10 cellular contexts compared by ENCODE assay signal in genomic region chr14:69002069-69002468, GRCh38. TPM values are rescaled to one million over a fixed set of nuclear protein-coding genes. Genes with fewer than 3 reads are reported as not detected.
A peak's percentile ranks its signal among the peaks of the same experiment; 100 is the strongest.
DNase-seq lines count a peak whose midpoint lies in the region; ATAC-seq and TF ChIP-seq lines count a peak whose summit lies in the region.
"Had no signal": no experiment of that assay in that cellular context is flagged by ENCODE, and none has a peak within 500 bp of the region (broad histone marks: within the 10 kb centered on the region; RNA-seq: fewer than 3 reads in every experiment).

No MANE protein-coding gene starts in this region.

- peaks cover 3% of the 10 kb centered on the region for H3K4me1 Mint-ChIP-seq in activated naive CD4-positive, alpha-beta T cell treated with anti-CD3 and anti-CD28 coated beads for 36 hours (ENCODE audit: low read depth)
- H3K4me1 Mint-ChIP-seq in WTC11 (peaks cover 33% of the 10 kb centered on the region), nephron progenitor cell (peaks cover 17% of the 10 kb centered on the region)
- H3K4me1 Mint-ChIP-seq: CD8-positive, alpha-beta memory T cell had no signal

- ATAC-seq in WTC11 (peak; percentile 70), right cardiac atrium (peak; percentile 82 to 85), HG02588 (IDR thresholded peaks at IDR 0.05; ENCODE audit: unreplicated experiment) (no peak)

- TF ChIP-seq CTCF in WTC11 (IDR thresholded peaks at IDR 0.05) (no peak), transverse colon (IDR thresholded peaks at IDR 0.05) (peak in 4 of 5 experiments; percentile 9 to 41 (median 28)), nephron progenitor cell (IDR thresholded peaks at IDR 0.05) (no peak)

- no peaks in the 10 kb centered on the region for H3K27me3 Mint-ChIP-seq in activated naive CD4-positive, alpha-beta T cell treated with anti-CD3 and anti-CD28 coated beads for 36 hours (ENCODE audit: low read depth)
- H3K27me3 Mint-ChIP-seq in WTC11 (ENCODE audit: low read depth) (peaks cover 3% of the 10 kb centered on the region), nephron progenitor cell (ENCODE audit: low read depth, poor library complexity) (peaks cover 16% of the 10 kb centered on the region)

- H3K9me3 ChIP-seq in right cardiac atrium (ENCODE audit: control insufficient read depth, low read length), result no peaks in the 10 kb centered on the region
- no peaks in the 10 kb centered on the region for H3K9me3 ChIP-seq in transverse colon

- POLR2A ChIA-PET in WTC11 (lab: Charles Lee), result no interaction called here

- H3K4me3 ChIP-seq in right cardiac atrium (ENCODE audit: low read length), result no peak overlapping the region
- no peak overlapping the region for H3K4me3 ChIP-seq in transverse colon

- no peak overlapping the region for H3K4me3 Mint-ChIP-seq in activated naive CD4-positive, alpha-beta T cell treated with anti-CD3 and anti-CD28 coated beads for 36 hours
- H3K4me3 Mint-ChIP-seq in WTC11, result no peak overlapping the region
- no peak overlapping the region for H3K4me3 Mint-ChIP-seq in nephron progenitor cell
- H3K4me3 Mint-ChIP-seq: CD8-positive, alpha-beta memory T cell; T-helper 1 cell treated with Interleukin-12 subunit alpha and Interleukin-12 subunit beta and Interleukin-4 antibody, amounts not matched to agents 30 μg/mL and 1 μg/mL, for 36 hours had no signal

- H3K27me3 ChIP-seq in right cardiac atrium (ENCODE audit: control insufficient read depth, insufficient read depth) (no peaks in the 10 kb centered on the region), transverse colon (no peaks in the 10 kb centered on the region)

- H3K36me3 ChIP-seq in transverse colon, result no peaks in the 10 kb centered on the region

- peak; percentile 29 for DNase-seq in activated naive CD4-positive, alpha-beta T cell treated with anti-CD3 and anti-CD28 coated beads for 36 hours
- DNase-seq in activated naive CD4-positive, alpha-beta T cell (lab: John Stamatoyannopoulos, UW), result no peak
- DNase-seq in WTC11 (ENCODE audit: low spot score) (peak; percentile 27), right cardiac atrium (peak in 2 of 3 donors; percentile 33 to 75), transverse colon (peak; percentile 27), LoVo (ENCODE audit: low spot score) (no peak), nephron progenitor cell (no peak)

- H3K36me3 Mint-ChIP-seq in activated naive CD4-positive, alpha-beta T cell treated with anti-CD3 and anti-CD28 coated beads for 36 hours (ENCODE audit: low read depth), result no peaks in the 10 kb centered on the region
- H3K36me3 Mint-ChIP-seq in WTC11, result no peaks in the 10 kb centered on the region
- no peaks in the 10 kb centered on the region for H3K36me3 Mint-ChIP-seq in nephron progenitor cell (ENCODE audit: low read depth)

- H3K4me1 ChIP-seq in right cardiac atrium (ENCODE audit: control insufficient read depth, insufficient read depth, low read length), result peaks cover 4% of the 10 kb centered on the region
- peaks cover 0 to 14% (median 5%) of the 10 kb centered on the region in 4 donors for H3K4me1 ChIP-seq in transverse colon

- H3K27ac ChIP-seq in right cardiac atrium (ENCODE audit: low read length) (no peak overlapping the region), transverse colon (no peak overlapping the region)

- H3K27ac Mint-ChIP-seq in activated naive CD4-positive, alpha-beta T cell treated with anti-CD3 and anti-CD28 coated beads for 36 hours, result no peak overlapping the region
- H3K27ac Mint-ChIP-seq in WTC11, result no peak overlapping the region
- no peak overlapping the region for H3K27ac Mint-ChIP-seq in nephron progenitor cell
- H3K27ac Mint-ChIP-seq: CD8-positive, alpha-beta memory T cell; T-helper 1 cell treated with Interleukin-12 subunit alpha and Interleukin-12 subunit beta and Interleukin-4 antibody, amounts not matched to agents 30 μg/mL and 1 μg/mL, for 36 hours had no signal

- in situ Hi-C loops in transverse colon (cut with MboI; ENCODE audit: low pct_ligation_motif_present in 1 of 4, low pct_unique_long_range_greater_than_20kb in 1 of 4, low sequenced_read_pairs in 3 of 4), result no loop called here

- WGBS in right cardiac atrium, result 53% methylated on average over 3 of the region's 3 CpGs
- WGBS in transverse colon (ENCODE audit: low coverage in 1 of 2), 2 donors, result 64% methylated on average over 3 of the region's 3 CpGs; no CpG with 5 or more reads in 1 of the 2 donors

- CTCF ChIA-PET in activated naive CD4-positive, alpha-beta T cell treated with anti-CD3 and anti-CD28 coated beads for 36 hours (lab: Charles Lee), result interaction anchor here (0.9 to 3.8 kb wide), 6 partner anchors 11 to 158 kb away, joined by 3 to 23 read pairs (median 4); no protein-coding TSS in a partner anchor
- CTCF ChIA-PET in WTC11 (lab: Charles Lee), result interaction anchor here (0.7 to 4.7 kb wide), 7 partner anchors 12 to 91 kb away, joined by 3 to 19 read pairs (median 4); no protein-coding TSS in a partner anchor

- TF ChIP-seq POLR2A in transverse colon (IDR thresholded peaks at IDR 0.05), result no peak

- no peak for TF ChIP-seq EP300 in transverse colon (IDR thresholded peaks at IDR 0.05; ENCODE audit: low read depth)

- H3K9me3 Mint-ChIP-seq in activated naive CD4-positive, alpha-beta T cell treated with anti-CD3 and anti-CD28 coated beads for 36 hours, result no peaks in the 10 kb centered on the region
- H3K9me3 Mint-ChIP-seq in WTC11 (no peaks in the 10 kb centered on the region), nephron progenitor cell (peaks cover 4% of the 10 kb centered on the region)
- H3K9me3 Mint-ChIP-seq: T-helper 1 cell treated with Interleukin-12 subunit alpha and Interleukin-12 subunit beta and Interleukin-4 antibody, amounts not matched to agents 30 μg/mL and 1 μg/mL, for 36 hours had no signal

- intact Hi-C loops in activated naive CD4-positive, alpha-beta T cell treated with anti-CD3 and anti-CD28 coated beads for 36 hours (cut with micrococcal nuclease), result loop anchor here (1.0 kb wide), 1 partner anchor 91 kb away; no protein-coding TSS in a partner anchor
- intact Hi-C loops in right cardiac atrium (cut with DNase I), result loop anchor here in 3 of 4 donors (2.0 to 5.0 kb wide), 2 partner anchors 87 to 90 kb away; no protein-coding TSS in a partner anchor
- intact Hi-C loops in transverse colon (cut with DNase I; ENCODE audit: low total_unique reads), result no loop called here

TF ChIP-seq in WTC11, 78 proteins besides CTCF, POLR2A, EP300 and RAD21:
- TF ChIP-seq, protein P1, sequence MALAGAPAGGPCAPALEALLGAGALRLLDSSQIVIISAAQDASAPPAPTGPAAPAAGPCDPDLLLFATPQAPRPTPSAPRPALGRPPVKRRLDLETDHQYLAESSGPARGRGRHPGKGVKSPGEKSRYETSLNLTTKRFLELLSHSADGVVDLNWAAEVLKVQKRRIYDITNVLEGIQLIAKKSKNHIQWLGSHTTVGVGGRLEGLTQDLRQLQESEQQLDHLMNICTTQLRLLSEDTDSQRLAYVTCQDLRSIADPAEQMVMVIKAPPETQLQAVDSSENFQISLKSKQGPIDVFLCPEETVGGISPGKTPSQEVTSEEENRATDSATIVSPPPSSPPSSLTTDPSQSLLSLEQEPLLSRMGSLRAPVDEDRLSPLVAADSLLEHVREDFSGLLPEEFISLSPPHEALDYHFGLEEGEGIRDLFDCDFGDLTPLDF (CRISPR knock-in tag; IDR thresholded peaks at IDR 0.05), result no peak
- no peak for TF ChIP-seq TEAD1 (CRISPR knock-in tag; IDR thresholded peaks at IDR 0.05)
- peak; percentile 75; the same call in 1 of the 2 replicates for TF ChIP-seq ZNF121 (CRISPR knock-in tag; IDR thresholded peaks at IDR 0.05)
- TF ChIP-seq GABPB1 (CRISPR knock-in tag; IDR thresholded peaks at IDR 0.05), result 0 out of 2 replicates have a peak, but pooled peaks have one; percentile 34

RNA-seq across cellular contexts. Expression of gene ACTN1, which starts 23.0 kb away (rescaled TPM):
- 10 to 100 TPM; 79.7 to 80.6 TPM for total RNA-seq in activated naive CD4-positive, alpha-beta T cell treated with anti-CD3 and anti-CD28 coated beads for 36 hours
- total RNA-seq in WTC11 (2021) (196 to 198 TPM (median 197 TPM) in 3 replicates), right cardiac atrium (100 to 1,000 TPM; 133 to 305 (median 171) TPM), transverse colon (100 to 1,000 TPM; 127 to 403 (median 197) TPM)
- 80.5 TPM for polyA plus RNA-seq in right cardiac atrium

Comparison
In these comparisons a context has a peak if more than half of its experiments do, and no peak if none do; other contexts are left out.
1. DNase-seq: peak in activated naive CD4-positive, alpha-beta T cell treated with anti-CD3 and anti-CD28 coated beads for 36 hours (single experiment), WTC11 (single experiment), right cardiac atrium (2 of 3) and transverse colon (single experiment); none in activated naive CD4-positive, alpha-beta T cell (0 of 4), LoVo (single experiment) and nephron progenitor cell (single experiment).
2. CTCF ChIP-seq: peak in transverse colon (4 of 5); none in WTC11 (single experiment) and nephron progenitor cell (single experiment).